ENCODE assay signal across 10 cellular contexts in the genomic region with DNA sequence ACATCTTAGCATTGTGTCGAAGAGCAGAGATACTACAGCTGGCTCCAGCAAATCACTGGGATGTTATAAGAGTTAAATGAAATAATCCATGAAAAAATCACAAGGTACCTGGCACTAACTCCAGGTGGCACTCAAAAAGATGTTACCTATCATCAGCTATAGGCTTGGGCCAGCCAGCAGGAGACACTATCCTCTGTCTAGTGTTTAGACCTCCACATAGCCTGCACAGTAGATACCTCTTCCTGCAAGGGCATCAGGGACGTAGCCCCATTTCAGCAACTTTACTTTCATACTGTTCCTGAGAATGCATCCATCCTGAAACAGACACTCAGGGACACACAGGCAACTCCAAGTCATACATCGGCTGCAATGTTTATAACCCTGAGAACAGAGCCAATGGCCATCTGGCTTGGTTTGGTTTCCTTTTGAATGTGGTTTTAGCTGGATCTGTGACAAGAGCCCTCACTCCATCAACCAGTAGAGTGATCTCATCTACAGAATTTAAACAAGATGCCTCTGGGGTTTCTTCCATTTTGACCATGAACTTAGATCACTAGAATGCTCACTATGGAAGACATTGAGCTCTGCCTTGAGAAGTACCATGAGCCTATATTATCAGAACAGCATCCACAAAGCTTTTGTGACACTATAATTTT.
DNase-seq lines count a peak whose midpoint lies in the region; ATAC-seq and TF ChIP-seq lines count a peak whose summit lies in the region.
"Had no signal": no experiment of that assay in that cellular context is flagged by ENCODE, and none has a peak within 500 bp of the region (broad histone marks: within the 10 kb centered on the region; RNA-seq: fewer than 3 reads in every experiment).

No MANE protein-coding gene starts in this region.

- WGBS in right lobe of liver (ENCODE audit: insufficient coverage, low coverage, low lambda C conversion rate, missing lambda C conversion rate) = 60% methylated on average over 1 of the region's 3 CpGs
- WGBS in prostate gland = 78% methylated on average over 3 of the region's 3 CpGs

- H3K4me2 ChIP-seq in DOHH2 (ENCODE audit: low read length) = peak overlapping the region; percentile 46

- H3K4me3 ChIP-seq in DOHH2 (ENCODE audit: low read length) (0 out of 2 replicates have a peak overlapping the region, but pooled peaks have one; percentile 5), HFF-Myc (replicated peaks; ENCODE audit: low read depth, low read length) (no peak overlapping the region), right lobe of liver (no peak overlapping the region), prostate gland (no peak overlapping the region)
- H3K4me3 ChIP-seq: gastrocnemius medialis, pancreas had no signal

- DNase-seq in HFF-Myc (ENCODE audit: extremely low read depth, low read depth) (peak; percentile 81), right lobe of liver (no peak), NCI-H82 treated with DMSO at 0.1 percent for 48 hours (lab: John Stamatoyannopoulos, UW; ENCODE audit: unreplicated experiment) (no peak), HuH-7.5 (ENCODE audit: low spot score) (no peak), HPDE6-E6E7 (ENCODE audit: extremely low spot score) (no peak), prostate gland (ENCODE audit: low spot score) (no peak)
- DNase-seq: gastrocnemius medialis, pancreas had no signal

- H3K4me1 ChIP-seq in DOHH2 (ENCODE audit: control insufficient read depth, low read length) (peaks cover 21% of the 10 kb centered on the region), right lobe of liver (no peaks in the 10 kb centered on the region), prostate gland (replicated peaks) (no peaks in the 10 kb centered on the region)
- H3K4me1 ChIP-seq: pancreas had no signal

- no peaks in the 10 kb centered on the region for H4K20me1 ChIP-seq in DOHH2 (ENCODE audit: control insufficient read depth, insufficient read depth, low read depth, low read length)

- H3K36me3 ChIP-seq in DOHH2 (ENCODE audit: control insufficient read depth, low read length) (no peaks in the 10 kb centered on the region), right lobe of liver (peaks cover 0 to 34% (median 14%) of the 10 kb centered on the region in 4 donors), prostate gland (no peaks in the 10 kb centered on the region)

- TF ChIP-seq CTCF in DOHH2 (IDR thresholded peaks at IDR 0.05; ENCODE audit: low read depth, low read length, poor library complexity, severe bottlenecking) = no peak
- TF ChIP-seq CTCF in HFF-Myc (IDR thresholded peaks at IDR 0.05; ENCODE audit: low read depth, low read length, missing control alignments) = no peak
- TF ChIP-seq CTCF in right lobe of liver (IDR thresholded peaks at IDR 0.05) = no peak
- TF ChIP-seq CTCF in prostate gland (IDR thresholded peaks at IDR 0.05) = no peak

- no peak overlapping the region for H3K27ac ChIP-seq in DOHH2 (ENCODE audit: low read depth, low read length)
- no peak overlapping the region for H3K27ac ChIP-seq in right lobe of liver
- peak overlapping the region in 1 of 2 donors; percentile 7 for H3K27ac ChIP-seq in prostate gland
- H3K27ac ChIP-seq: pancreas had no signal

- no peaks in the 10 kb centered on the region for H3K9me2 ChIP-seq in DOHH2 (replicated peaks; ENCODE audit: control insufficient read depth, low read length)

- no peak for TF ChIP-seq POLR2A in right lobe of liver (IDR thresholded peaks at IDR 0.05)
- TF ChIP-seq POLR2A in prostate gland (IDR thresholded peaks at IDR 0.05) = no peak

- H3F3A ChIP-seq in DOHH2 (ENCODE audit: control insufficient read depth, insufficient read depth) = no peaks in the 10 kb centered on the region

- intact Hi-C loops in right lobe of liver (cut with DNase I) (no loop called here), prostate gland (cut with DNase I) (no loop called here)

- H3K27me3 ChIP-seq in DOHH2 (ENCODE audit: control insufficient read depth, low read length) (no peaks in the 10 kb centered on the region), right lobe of liver (no peaks in the 10 kb centered on the region), prostate gland (replicated peaks; ENCODE audit: insufficient read depth) (no peaks in the 10 kb centered on the region)
- H3K27me3 ChIP-seq: gastrocnemius medialis, pancreas had no signal

- H3K79me2 ChIP-seq in DOHH2 (ENCODE audit: control insufficient read depth, low read length) = no peaks in the 10 kb centered on the region

- ATAC-seq in SK-N-SH treated with all-trans-retinoic acid at 6 μM for 48 hours (peak; percentile 40; the same call in 2 of the 3 replicates), right lobe of liver (peak in 3 of 4 donors; percentile 23 to 32 (median 26))
- ATAC-seq: gastrocnemius medialis, pancreas had no signal

- H3K9me3 ChIP-seq in DOHH2 (ENCODE audit: control insufficient read depth, insufficient read depth, low read length) (no peaks in the 10 kb centered on the region), right lobe of liver (no peaks in the 10 kb centered on the region), prostate gland (no peaks in the 10 kb centered on the region)
- H3K9me3 ChIP-seq: gastrocnemius medialis, pancreas had no signal

TF ChIP-seq in SK-N-SH treated with all-trans-retinoic acid at 6 μM for 48 hours, 23 proteins besides CTCF, POLR2A, EP300 and RAD21 (continues in another document):
- TF ChIP-seq RARB (CRISPR knock-in tag; IDR thresholded peaks at IDR 0.05) (no peak), BACH2 (CRISPR knock-in tag; IDR thresholded peaks at IDR 0.05; ENCODE audit: borderline replicate concordance) (no peak), ZC3H10 (CRISPR knock-in tag; IDR thresholded peaks at IDR 0.05) (no peak), CSDC2 (CRISPR knock-in tag; IDR thresholded peaks at IDR 0.05) (no peak), ARNTL (CRISPR knock-in tag; IDR thresholded peaks at IDR 0.05; ENCODE audit: borderline replicate concordance, low read depth) (no peak), ZNF8 (CRISPR knock-in tag; IDR thresholded peaks at IDR 0.05) (no peak), ISL1 (CRISPR knock-in tag; IDR thresholded peaks at IDR 0.05) (no peak), ZNF70 (CRISPR knock-in tag; IDR thresholded peaks at IDR 0.05) (no peak), TCF4 (CRISPR knock-in tag; IDR thresholded peaks at IDR 0.05; ENCODE audit: borderline replicate concordance) (no peak)
- TF ChIP-seq, protein P1, sequence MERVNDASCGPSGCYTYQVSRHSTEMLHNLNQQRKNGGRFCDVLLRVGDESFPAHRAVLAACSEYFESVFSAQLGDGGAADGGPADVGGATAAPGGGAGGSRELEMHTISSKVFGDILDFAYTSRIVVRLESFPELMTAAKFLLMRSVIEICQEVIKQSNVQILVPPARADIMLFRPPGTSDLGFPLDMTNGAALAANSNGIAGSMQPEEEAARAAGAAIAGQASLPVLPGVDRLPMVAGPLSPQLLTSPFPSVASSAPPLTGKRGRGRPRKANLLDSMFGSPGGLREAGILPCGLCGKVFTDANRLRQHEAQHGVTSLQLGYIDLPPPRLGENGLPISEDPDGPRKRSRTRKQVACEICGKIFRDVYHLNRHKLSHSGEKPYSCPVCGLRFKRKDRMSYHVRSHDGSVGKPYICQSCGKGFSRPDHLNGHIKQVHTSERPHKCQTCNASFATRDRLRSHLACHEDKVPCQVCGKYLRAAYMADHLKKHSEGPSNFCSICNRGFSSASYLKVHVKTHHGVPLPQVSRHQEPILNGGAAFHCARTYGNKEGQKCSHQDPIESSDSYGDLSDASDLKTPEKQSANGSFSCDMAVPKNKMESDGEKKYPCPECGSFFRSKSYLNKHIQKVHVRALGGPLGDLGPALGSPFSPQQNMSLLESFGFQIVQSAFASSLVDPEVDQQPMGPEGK (CRISPR knock-in tag; IDR thresholded peaks at IDR 0.05; ENCODE audit: borderline replicate concordance) = no peak
- TF ChIP-seq, protein P2, sequence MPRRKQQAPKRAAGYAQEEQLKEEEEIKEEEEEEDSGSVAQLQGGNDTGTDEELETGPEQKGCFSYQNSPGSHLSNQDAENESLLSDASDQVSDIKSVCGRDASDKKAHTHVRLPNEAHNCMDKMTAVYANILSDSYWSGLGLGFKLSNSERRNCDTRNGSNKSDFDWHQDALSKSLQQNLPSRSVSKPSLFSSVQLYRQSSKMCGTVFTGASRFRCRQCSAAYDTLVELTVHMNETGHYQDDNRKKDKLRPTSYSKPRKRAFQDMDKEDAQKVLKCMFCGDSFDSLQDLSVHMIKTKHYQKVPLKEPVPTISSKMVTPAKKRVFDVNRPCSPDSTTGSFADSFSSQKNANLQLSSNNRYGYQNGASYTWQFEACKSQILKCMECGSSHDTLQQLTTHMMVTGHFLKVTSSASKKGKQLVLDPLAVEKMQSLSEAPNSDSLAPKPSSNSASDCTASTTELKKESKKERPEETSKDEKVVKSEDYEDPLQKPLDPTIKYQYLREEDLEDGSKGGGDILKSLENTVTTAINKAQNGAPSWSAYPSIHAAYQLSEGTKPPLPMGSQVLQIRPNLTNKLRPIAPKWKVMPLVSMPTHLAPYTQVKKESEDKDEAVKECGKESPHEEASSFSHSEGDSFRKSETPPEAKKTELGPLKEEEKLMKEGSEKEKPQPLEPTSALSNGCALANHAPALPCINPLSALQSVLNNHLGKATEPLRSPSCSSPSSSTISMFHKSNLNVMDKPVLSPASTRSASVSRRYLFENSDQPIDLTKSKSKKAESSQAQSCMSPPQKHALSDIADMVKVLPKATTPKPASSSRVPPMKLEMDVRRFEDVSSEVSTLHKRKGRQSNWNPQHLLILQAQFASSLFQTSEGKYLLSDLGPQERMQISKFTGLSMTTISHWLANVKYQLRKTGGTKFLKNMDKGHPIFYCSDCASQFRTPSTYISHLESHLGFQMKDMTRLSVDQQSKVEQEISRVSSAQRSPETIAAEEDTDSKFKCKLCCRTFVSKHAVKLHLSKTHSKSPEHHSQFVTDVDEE (CRISPR knock-in tag; IDR thresholded peaks at IDR 0.05) = no peak
- TF ChIP-seq, protein P3, sequence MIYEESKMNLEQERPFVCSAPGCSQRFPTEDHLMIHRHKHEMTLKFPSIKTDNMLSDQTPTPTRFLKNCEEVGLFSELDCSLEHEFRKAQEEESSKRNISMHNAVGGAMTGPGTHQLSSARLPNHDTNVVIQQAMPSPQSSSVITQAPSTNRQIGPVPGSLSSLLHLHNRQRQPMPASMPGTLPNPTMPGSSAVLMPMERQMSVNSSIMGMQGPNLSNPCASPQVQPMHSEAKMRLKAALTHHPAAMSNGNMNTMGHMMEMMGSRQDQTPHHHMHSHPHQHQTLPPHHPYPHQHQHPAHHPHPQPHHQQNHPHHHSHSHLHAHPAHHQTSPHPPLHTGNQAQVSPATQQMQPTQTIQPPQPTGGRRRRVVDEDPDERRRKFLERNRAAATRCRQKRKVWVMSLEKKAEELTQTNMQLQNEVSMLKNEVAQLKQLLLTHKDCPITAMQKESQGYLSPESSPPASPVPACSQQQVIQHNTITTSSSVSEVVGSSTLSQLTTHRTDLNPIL (CRISPR knock-in tag; IDR thresholded peaks at IDR 0.05; ENCODE audit: low read depth) = no peak
